17 cellular contexts compared by ENCODE assay signal in genomic region chr5:104283158-104283557, GRCh38.
A peak's percentile ranks its signal among the peaks of the same experiment; 100 is the strongest.
DNase-seq lines count a peak whose midpoint lies in the region; TF ChIP-seq lines count a peak whose summit lies in the region.
"Had no signal": no experiment of that assay in that cellular context is flagged by ENCODE, and none has a peak within 500 bp of the region (broad histone marks: within the 10 kb centered on the region; RNA-seq: fewer than 3 reads in every experiment).

No MANE protein-coding gene starts in this region.

- 76% methylated on average over 1 of the region's 1 CpG for WGBS in smooth muscle cell (ENCODE audit: low lambda C conversion rate)

- no peak overlapping the region for H3K4me2 ChIP-seq in smooth muscle cell
- no peak overlapping the region for H3K4me2 ChIP-seq in OCI-LY7 (ENCODE audit: low read length)
- H3K4me2 ChIP-seq: BLaER1 had no signal

- POLR2A ChIA-PET in OCI-LY7 (lab: Charles Lee), result interaction anchor here (0.6 kb wide), 1 partner anchor 47 kb away, joined by 5 read pairs; no protein-coding TSS in a partner anchor

- H3K4me3 ChIP-seq in smooth muscle cell (no peak overlapping the region), OCI-LY7 (ENCODE audit: low read depth, low read length, poor library complexity, severe bottlenecking) (no peak overlapping the region)
- H3K4me3 ChIP-seq: BLaER1 had no signal

- no peaks in the 10 kb centered on the region for H3K4me1 Mint-ChIP-seq in activated CD4-positive, alpha-beta T cell treated with anti-CD3 and anti-CD28 coated beads, Interleukin-2, amount 10 ng/mL, durations not matched to agents 24 days and 14 days
- H3K4me1 Mint-ChIP-seq: CD14-positive monocyte; CD4-positive, alpha-beta memory T cell; CD4-positive, CD25-positive, alpha-beta regulatory T cell; CD8-positive, alpha-beta memory T cell had no signal

- H3K27me3 ChIP-seq in smooth muscle cell (ENCODE audit: low read depth), result no peaks in the 10 kb centered on the region
- H3K27me3 ChIP-seq: BE2C, BLaER1 had no signal

- no peaks in the 10 kb centered on the region for H3K9me2 ChIP-seq in OCI-LY7 (ENCODE audit: insufficient read depth, low read length)

- TF ChIP-seq CTCF in smooth muscle cell (IDR thresholded peaks at IDR 0.05; ENCODE audit: borderline replicate concordance, insufficient read depth, poor library complexity, severe bottlenecking) (no peak), OCI-LY7 (conservative IDR thresholded peaks at IDR 0.05; ENCODE audit: low read length) (no peak)

- no peaks in the 10 kb centered on the region for H3K79me2 ChIP-seq in smooth muscle cell (ENCODE audit: low read depth)
- H3K79me2 ChIP-seq in OCI-LY7 (ENCODE audit: insufficient read depth, low read depth, low read length), result no peaks in the 10 kb centered on the region

- BruUV-seq in OCI-LY7 (replicated peaks; lab: Mats Ljungman, UMichigan), result no TSS peak

- no peaks in the 10 kb centered on the region for H3K36me3 ChIP-seq in smooth muscle cell (ENCODE audit: low read depth)
- H3K36me3 ChIP-seq in OCI-LY7 (ENCODE audit: insufficient read depth, low read length), result no peaks in the 10 kb centered on the region
- H3K36me3 ChIP-seq: BE2C, BLaER1 had no signal

- peak overlapping the region; percentile 10 for H2AFZ ChIP-seq in smooth muscle cell (ENCODE audit: low read depth)
- no peak overlapping the region for H2AFZ ChIP-seq in OCI-LY7 (ENCODE audit: low read length)

- DNase-seq in A172 (ENCODE audit: low spot score), result peak; percentile 16
- peak; percentile 64 for DNase-seq in left kidney (ENCODE audit: low read depth, low spot score)
- DNase-seq in smooth muscle cell (lab: John Stamatoyannopoulos, UW; ENCODE audit: unreplicated experiment), result no peak
- DNase-seq in activated CD4-positive, alpha-beta T cell treated with anti-CD3 and anti-CD28 coated beads, Interleukin-2, amount 10 ng/mL, durations not matched to agents 24 days and 14 days, result no peak
- no peak for DNase-seq in OCI-LY7 (ENCODE audit: low spot score)
- DNase-seq: ACHN; BE2C; C1 segment of cervical spinal cord; CD4-positive, alpha-beta memory T cell; CD4-positive, CD25-positive, alpha-beta regulatory T cell; CD8-positive, alpha-beta memory T cell; COR-L47; DMS79 treated with DMSO at 0.1 percent for 48 hours; GF-D8 had no signal

- H3K9me3 ChIP-seq in smooth muscle cell (replicated peaks; ENCODE audit: low read depth), result no peaks in the 10 kb centered on the region
- no peaks in the 10 kb centered on the region for H3K9me3 ChIP-seq in OCI-LY7 (ENCODE audit: low read length)
- H3K9me3 ChIP-seq: BE2C, BLaER1 had no signal

- H4K20me1 ChIP-seq in smooth muscle cell (ENCODE audit: low read depth) (no peaks in the 10 kb centered on the region), OCI-LY7 (ENCODE audit: insufficient read depth, low read length) (no peaks in the 10 kb centered on the region)
- H4K20me1 ChIP-seq: BLaER1 had no signal

- H3K27me3 Mint-ChIP-seq in activated CD4-positive, alpha-beta T cell treated with anti-CD3 and anti-CD28 coated beads, Interleukin-2, amount 10 ng/mL, durations not matched to agents 24 days and 14 days, result no peaks in the 10 kb centered on the region
- H3K27me3 Mint-ChIP-seq: CD4-positive, alpha-beta memory T cell; CD4-positive, CD25-positive, alpha-beta regulatory T cell; CD8-positive, alpha-beta memory T cell had no signal

- no peak overlapping the region for H3K27ac Mint-ChIP-seq in activated CD4-positive, alpha-beta T cell treated with anti-CD3 and anti-CD28 coated beads, Interleukin-2, amount 10 ng/mL, durations not matched to agents 24 days and 14 days
- H3K27ac Mint-ChIP-seq: CD14-positive monocyte; CD4-positive, alpha-beta memory T cell; CD4-positive, CD25-positive, alpha-beta regulatory T cell; CD8-positive, alpha-beta memory T cell had no signal

- intact Hi-C loops in activated CD4-positive, alpha-beta T cell treated with anti-CD3 and anti-CD28 coated beads, Interleukin-2, amount 10 ng/mL, durations not matched to agents 24 days and 14 days (cut with micrococcal nuclease), result no loop called here
- intact Hi-C loops in OCI-LY7 (cut with micrococcal nuclease; ENCODE audit: unreplicated experiment), result no loop called here

- H3F3A ChIP-seq in smooth muscle cell (ENCODE audit: low read depth), result no peaks in the 10 kb centered on the region

- H3K36me3 Mint-ChIP-seq in activated CD4-positive, alpha-beta T cell treated with anti-CD3 and anti-CD28 coated beads, Interleukin-2, amount 10 ng/mL, durations not matched to agents 24 days and 14 days (ENCODE audit: low read depth), result no peaks in the 10 kb centered on the region
- H3K36me3 Mint-ChIP-seq: CD14-positive monocyte; CD4-positive, alpha-beta memory T cell; CD4-positive, CD25-positive, alpha-beta regulatory T cell; CD8-positive, alpha-beta memory T cell had no signal

- no peak overlapping the region for H3K9ac ChIP-seq in smooth muscle cell (ENCODE audit: low read depth)
- H3K9ac ChIP-seq: BLaER1 had no signal

- CTCF ChIA-PET in OCI-LY7 (lab: Charles Lee; ENCODE audit: unreplicated experiment), result no interaction called here

- H3K4me3 Mint-ChIP-seq in activated CD4-positive, alpha-beta T cell treated with anti-CD3 and anti-CD28 coated beads, Interleukin-2, amount 10 ng/mL, durations not matched to agents 24 days and 14 days, result no peak overlapping the region
- H3K4me3 Mint-ChIP-seq: CD14-positive monocyte; CD4-positive, alpha-beta memory T cell; CD4-positive, CD25-positive, alpha-beta regulatory T cell; CD8-positive, alpha-beta memory T cell had no signal

- no peaks in the 10 kb centered on the region for H3K4me1 ChIP-seq in smooth muscle cell (ENCODE audit: low read depth)
- no peaks in the 10 kb centered on the region for H3K4me1 ChIP-seq in OCI-LY7 (ENCODE audit: insufficient read depth, low read length, poor library complexity, severe bottlenecking)
- H3K4me1 ChIP-seq: BE2C, BLaER1 had no signal

- H3K9me3 Mint-ChIP-seq in activated CD4-positive, alpha-beta T cell treated with anti-CD3 and anti-CD28 coated beads, Interleukin-2, amount 10 ng/mL, durations not matched to agents 24 days and 14 days, result no peaks in the 10 kb centered on the region

- H3K27ac ChIP-seq in smooth muscle cell (ENCODE audit: low read depth) (no peak overlapping the region), OCI-LY7 (ENCODE audit: low read depth, low read length, poor library complexity, severe bottlenecking) (no peak overlapping the region)
- H3K27ac ChIP-seq: 22Rv1, BLaER1 had no signal

Comparison
In these comparisons a context has a peak if more than half of its experiments do, and no peak if none do; other contexts are left out.
1. DNase-seq: peak in A172 (single experiment) and left kidney (single experiment); none in smooth muscle cell (single experiment), activated CD4-positive, alpha-beta T cell treated with anti-CD3 and anti-CD28 coated beads, Interleukin-2, amount 10 ng/mL, durations not matched to agents 24 days and 14 days (single experiment) and OCI-LY7 (single experiment).